Comparison of ENCODE assay signal across 1 cellular context in the genomic region with DNA sequence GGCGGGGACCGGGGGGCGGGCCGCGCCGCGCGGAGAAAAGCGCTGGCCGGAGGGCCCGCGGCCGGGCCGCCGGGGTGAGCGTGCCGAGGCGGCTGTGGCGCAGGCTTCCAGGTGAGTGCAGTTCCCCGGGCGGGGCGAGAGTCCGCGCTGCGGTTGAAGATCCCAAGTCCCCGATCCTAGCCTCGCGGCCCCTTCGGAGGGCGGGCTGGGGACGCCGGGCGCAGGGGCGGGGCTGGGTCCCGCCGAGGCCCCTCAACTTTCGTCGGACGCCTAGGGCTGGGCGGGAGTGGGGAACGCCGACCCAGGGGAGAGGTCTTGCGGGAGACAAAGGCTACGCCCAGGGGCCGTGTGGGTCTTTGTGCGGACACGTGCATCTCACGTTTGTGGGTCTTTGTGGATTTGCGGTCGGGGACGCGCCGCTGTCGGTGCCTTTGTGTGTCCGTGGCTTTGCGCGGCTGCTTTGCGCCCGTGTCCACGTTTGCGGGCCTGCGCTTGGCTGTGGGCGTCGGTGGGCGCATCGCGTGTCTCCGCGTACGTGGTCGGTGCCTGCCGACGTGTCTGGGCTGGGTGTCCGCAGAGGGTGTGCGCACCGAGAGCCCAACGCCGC.
TF ChIP-seq lines count a peak whose summit lies in the region.

A gene with protein sequence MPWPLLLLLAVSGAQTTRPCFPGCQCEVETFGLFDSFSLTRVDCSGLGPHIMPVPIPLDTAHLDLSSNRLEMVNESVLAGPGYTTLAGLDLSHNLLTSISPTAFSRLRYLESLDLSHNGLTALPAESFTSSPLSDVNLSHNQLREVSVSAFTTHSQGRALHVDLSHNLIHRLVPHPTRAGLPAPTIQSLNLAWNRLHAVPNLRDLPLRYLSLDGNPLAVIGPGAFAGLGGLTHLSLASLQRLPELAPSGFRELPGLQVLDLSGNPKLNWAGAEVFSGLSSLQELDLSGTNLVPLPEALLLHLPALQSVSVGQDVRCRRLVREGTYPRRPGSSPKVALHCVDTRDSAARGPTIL (plus strand): TSS at position 63 of the 607 bp plus-strand sequence. CDS start 12,261 bp downstream, outside the sequence.

TF ChIP-seq in HepG2, 621 proteins besides CTCF, POLR2A, EP300 and RAD21 (continued from another document and continues in another):
- TF ChIP-seq, protein P1, sequence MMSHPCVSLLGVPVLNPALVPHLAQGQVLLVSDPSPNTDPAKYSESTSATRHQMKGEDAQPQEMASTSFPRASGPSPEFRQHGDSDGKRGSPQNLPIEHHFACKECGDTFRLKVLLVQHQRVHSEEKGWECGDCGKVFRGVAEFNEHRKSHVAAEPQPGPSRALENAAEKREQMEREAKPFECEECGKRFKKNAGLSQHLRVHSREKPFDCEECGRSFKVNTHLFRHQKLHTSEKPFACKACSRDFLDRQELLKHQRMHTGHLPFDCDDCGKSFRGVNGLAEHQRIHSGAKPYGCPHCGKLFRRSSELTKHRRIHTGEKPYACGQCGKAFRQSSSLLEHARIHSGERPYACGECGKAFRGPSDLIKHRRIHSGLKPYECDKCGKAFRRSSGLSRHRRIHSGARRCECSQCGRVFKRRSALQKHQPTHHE (CRISPR knock-in tag; IDR thresholded peaks at IDR 0.05; ENCODE audit: borderline replicate concordance) = peak; percentile 31; the same call in 1 of the 2 replicates
- TF ChIP-seq NFE2L2 (IDR thresholded peaks at IDR 0.05; ENCODE audit: low read length) (no peak), SRSF4 (IDR thresholded peaks at IDR 0.05; ENCODE audit: low read depth, low read length, poor library complexity, severe bottlenecking) (no peak), ISL2 (CRISPR knock-in tag; IDR thresholded peaks at IDR 0.05) (no peak), ZNF232 (CRISPR knock-in tag; IDR thresholded peaks at IDR 0.05; ENCODE audit: borderline replicate concordance) (no peak), TBX2 (CRISPR knock-in tag; IDR thresholded peaks at IDR 0.05; ENCODE audit: borderline replicate concordance) (no peak), KLF6 (CRISPR knock-in tag; IDR thresholded peaks at IDR 0.05) (no peak), ZNF263 (CRISPR knock-in tag; IDR thresholded peaks at IDR 0.05) (no peak), ARNT2 (CRISPR knock-in tag; IDR thresholded peaks at IDR 0.05; ENCODE audit: low read depth) (peak; percentile 12; the same call in 1 of the 2 replicates), REXO4 (CRISPR knock-in tag; IDR thresholded peaks at IDR 0.05; ENCODE audit: borderline replicate concordance) (no peak), TAF15 (IDR thresholded peaks at IDR 0.05; ENCODE audit: low read depth, low read length, poor library complexity, severe bottlenecking) (no peak), ZNF589 (CRISPR knock-in tag; conservative IDR thresholded peaks at IDR 0.05) (peak; percentile 7; the same call in 1 of the 2 replicates), FOSL1 (CRISPR knock-in tag; IDR thresholded peaks at IDR 0.05; ENCODE audit: borderline replicate concordance) (0 out of 2 replicates have a peak, but pooled peaks have one; percentile 34), RARA (CRISPR knock-in tag; IDR thresholded peaks at IDR 0.05) (no peak), AKAP8 (CRISPR knock-in tag; IDR thresholded peaks at IDR 0.05) (no peak), NR3C1 (CRISPR knock-in tag; IDR thresholded peaks at IDR 0.05) (no peak), KMT2B (CRISPR knock-in tag; IDR thresholded peaks at IDR 0.05) (no peak), ZNF546 (CRISPR knock-in tag; conservative IDR thresholded peaks at IDR 0.05) (0 out of 2 replicates have a peak, but pooled peaks have one; percentile 54), HNRNPL (IDR thresholded peaks at IDR 0.05; ENCODE audit: low read depth, low read length) (no peak), KLF12 (CRISPR knock-in tag; IDR thresholded peaks at IDR 0.05; ENCODE audit: borderline replicate concordance) (no peak), RFXANK (CRISPR knock-in tag; IDR thresholded peaks at IDR 0.05) (no peak), ZNF737 (CRISPR knock-in tag; IDR thresholded peaks at IDR 0.05; ENCODE audit: borderline replicate concordance) (no peak), ZNF788 (CRISPR knock-in tag; IDR thresholded peaks at IDR 0.05; ENCODE audit: borderline replicate concordance) (no peak), NFRKB (IDR thresholded peaks at IDR 0.05) (no peak), SCMH1 (CRISPR knock-in tag; IDR thresholded peaks at IDR 0.05; ENCODE audit: borderline replicate concordance) (no peak), SP1 (IDR thresholded peaks at IDR 0.05) (no peak), SP1 (CRISPR knock-in tag; IDR thresholded peaks at IDR 0.05) (no peak), ZNF672 (CRISPR knock-in tag; IDR thresholded peaks at IDR 0.05) (no peak), JUND (CRISPR knock-in tag; IDR thresholded peaks at IDR 0.05) (no peak), THAP11 (CRISPR knock-in tag; IDR thresholded peaks at IDR 0.05) (no peak), PAWR (CRISPR knock-in tag; IDR thresholded peaks at IDR 0.05; ENCODE audit: borderline replicate concordance) (no peak), ZNF891 (CRISPR knock-in tag; IDR thresholded peaks at IDR 0.05) (no peak), GATAD1 (CRISPR knock-in tag; IDR thresholded peaks at IDR 0.05) (no peak), ZNF780A (CRISPR knock-in tag; IDR thresholded peaks at IDR 0.05) (no peak), MYC (CRISPR knock-in tag; IDR thresholded peaks at IDR 0.05; ENCODE audit: borderline replicate concordance) (peak; percentile 47; the same call in 1 of the 2 replicates)
- TF ChIP-seq, protein P2, sequence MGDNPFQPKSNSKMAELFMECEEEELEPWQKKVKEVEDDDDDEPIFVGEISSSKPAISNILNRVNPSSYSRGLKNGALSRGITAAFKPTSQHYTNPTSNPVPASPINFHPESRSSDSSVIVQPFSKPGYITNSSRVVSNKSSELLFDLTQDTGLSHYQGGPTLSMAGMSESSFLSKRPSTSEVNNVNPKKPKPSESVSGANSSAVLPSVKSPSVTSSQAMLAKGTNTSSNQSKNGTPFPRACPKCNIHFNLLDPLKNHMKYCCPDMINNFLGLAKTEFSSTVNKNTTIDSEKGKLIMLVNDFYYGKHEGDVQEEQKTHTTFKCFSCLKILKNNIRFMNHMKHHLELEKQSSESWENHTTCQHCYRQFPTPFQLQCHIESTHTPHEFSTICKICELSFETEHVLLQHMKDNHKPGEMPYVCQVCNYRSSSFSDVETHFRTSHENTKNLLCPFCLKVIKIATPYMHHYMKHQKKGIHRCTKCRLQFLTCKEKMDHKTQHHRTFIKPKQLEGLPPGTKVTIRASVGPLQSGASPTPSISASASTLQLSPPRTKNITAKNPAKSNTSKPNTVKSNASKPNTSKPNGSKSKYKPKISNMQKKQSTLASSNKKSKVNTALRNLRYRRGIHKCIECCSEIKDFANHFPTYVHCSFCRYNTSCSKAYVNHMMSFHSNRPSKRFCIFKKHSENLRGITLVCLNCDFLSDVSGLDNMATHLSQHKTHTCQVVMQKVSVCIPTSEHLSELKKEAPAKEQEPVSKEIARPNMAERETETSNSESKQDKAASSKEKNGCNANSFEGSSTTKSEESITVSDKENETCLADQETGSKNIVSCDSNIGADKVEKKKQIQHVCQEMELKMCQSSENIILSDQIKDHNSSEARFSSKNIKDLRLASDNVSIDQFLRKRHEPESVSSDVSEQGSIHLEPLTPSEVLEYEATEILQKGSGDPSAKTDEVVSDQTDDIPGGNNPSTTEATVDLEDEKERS (CRISPR knock-in tag; IDR thresholded peaks at IDR 0.05) = no peak
- TF ChIP-seq, protein P3, sequence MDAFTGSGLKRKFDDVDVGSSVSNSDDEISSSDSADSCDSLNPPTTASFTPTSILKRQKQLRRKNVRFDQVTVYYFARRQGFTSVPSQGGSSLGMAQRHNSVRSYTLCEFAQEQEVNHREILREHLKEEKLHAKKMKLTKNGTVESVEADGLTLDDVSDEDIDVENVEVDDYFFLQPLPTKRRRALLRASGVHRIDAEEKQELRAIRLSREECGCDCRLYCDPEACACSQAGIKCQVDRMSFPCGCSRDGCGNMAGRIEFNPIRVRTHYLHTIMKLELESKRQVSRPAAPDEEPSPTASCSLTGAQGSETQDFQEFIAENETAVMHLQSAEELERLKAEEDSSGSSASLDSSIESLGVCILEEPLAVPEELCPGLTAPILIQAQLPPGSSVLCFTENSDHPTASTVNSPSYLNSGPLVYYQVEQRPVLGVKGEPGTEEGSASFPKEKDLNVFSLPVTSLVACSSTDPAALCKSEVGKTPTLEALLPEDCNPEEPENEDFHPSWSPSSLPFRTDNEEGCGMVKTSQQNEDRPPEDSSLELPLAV (CRISPR knock-in tag; conservative IDR thresholded peaks at IDR 0.05; ENCODE audit: low read depth) = no peak
- TF ChIP-seq, protein P4, sequence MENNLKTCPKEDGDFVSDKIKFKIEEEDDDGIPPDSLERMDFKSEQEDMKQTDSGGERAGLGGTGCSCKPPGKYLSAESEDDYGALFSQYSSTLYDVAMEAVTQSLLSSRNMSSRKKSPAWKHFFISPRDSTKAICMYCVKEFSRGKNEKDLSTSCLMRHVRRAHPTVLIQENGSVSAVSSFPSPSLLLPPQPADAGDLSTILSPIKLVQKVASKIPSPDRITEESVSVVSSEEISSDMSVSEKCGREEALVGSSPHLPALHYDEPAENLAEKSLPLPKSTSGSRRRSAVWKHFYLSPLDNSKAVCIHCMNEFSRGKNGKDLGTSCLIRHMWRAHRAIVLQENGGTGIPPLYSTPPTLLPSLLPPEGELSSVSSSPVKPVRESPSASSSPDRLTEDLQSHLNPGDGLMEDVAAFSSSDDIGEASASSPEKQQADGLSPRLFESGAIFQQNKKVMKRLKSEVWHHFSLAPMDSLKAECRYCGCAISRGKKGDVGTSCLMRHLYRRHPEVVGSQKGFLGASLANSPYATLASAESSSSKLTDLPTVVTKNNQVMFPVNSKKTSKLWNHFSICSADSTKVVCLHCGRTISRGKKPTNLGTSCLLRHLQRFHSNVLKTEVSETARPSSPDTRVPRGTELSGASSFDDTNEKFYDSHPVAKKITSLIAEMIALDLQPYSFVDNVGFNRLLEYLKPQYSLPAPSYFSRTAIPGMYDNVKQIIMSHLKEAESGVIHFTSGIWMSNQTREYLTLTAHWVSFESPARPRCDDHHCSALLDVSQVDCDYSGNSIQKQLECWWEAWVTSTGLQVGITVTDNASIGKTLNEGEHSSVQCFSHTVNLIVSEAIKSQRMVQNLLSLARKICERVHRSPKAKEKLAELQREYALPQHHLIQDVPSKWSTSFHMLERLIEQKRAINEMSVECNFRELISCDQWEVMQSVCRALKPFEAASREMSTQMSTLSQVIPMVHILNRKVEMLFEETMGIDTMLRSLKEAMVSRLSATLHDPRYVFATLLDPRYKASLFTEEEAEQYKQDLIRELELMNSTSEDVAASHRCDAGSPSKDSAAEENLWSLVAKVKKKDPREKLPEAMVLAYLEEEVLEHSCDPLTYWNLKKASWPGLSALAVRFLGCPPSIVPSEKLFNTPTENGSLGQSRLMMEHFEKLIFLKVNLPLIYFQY (CRISPR knock-in tag; IDR thresholded peaks at IDR 0.05; ENCODE audit: borderline replicate concordance) = no peak
- TF ChIP-seq, protein P5, sequence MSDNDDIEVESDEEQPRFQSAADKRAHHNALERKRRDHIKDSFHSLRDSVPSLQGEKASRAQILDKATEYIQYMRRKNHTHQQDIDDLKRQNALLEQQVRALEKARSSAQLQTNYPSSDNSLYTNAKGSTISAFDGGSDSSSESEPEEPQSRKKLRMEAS (IDR thresholded peaks at IDR 0.05) = peak; percentile 36
- TF ChIP-seq, protein P6, sequence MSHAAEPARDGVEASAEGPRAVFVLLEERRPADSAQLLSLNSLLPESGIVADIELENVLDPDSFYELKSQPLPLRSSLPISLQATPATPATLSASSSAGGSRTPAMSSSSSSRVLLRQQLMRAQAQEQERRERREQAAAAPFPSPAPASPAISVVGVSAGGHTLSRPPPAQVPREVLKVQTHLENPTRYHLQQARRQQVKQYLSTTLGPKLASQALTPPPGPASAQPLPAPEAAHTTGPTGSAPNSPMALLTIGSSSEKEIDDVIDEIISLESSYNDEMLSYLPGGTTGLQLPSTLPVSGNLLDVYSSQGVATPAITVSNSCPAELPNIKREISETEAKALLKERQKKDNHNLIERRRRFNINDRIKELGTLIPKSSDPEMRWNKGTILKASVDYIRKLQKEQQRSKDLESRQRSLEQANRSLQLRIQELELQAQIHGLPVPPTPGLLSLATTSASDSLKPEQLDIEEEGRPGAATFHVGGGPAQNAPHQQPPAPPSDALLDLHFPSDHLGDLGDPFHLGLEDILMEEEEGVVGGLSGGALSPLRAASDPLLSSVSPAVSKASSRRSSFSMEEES (CRISPR knock-in tag; IDR thresholded peaks at IDR 0.05) = no peak
- TF ChIP-seq, protein P7, sequence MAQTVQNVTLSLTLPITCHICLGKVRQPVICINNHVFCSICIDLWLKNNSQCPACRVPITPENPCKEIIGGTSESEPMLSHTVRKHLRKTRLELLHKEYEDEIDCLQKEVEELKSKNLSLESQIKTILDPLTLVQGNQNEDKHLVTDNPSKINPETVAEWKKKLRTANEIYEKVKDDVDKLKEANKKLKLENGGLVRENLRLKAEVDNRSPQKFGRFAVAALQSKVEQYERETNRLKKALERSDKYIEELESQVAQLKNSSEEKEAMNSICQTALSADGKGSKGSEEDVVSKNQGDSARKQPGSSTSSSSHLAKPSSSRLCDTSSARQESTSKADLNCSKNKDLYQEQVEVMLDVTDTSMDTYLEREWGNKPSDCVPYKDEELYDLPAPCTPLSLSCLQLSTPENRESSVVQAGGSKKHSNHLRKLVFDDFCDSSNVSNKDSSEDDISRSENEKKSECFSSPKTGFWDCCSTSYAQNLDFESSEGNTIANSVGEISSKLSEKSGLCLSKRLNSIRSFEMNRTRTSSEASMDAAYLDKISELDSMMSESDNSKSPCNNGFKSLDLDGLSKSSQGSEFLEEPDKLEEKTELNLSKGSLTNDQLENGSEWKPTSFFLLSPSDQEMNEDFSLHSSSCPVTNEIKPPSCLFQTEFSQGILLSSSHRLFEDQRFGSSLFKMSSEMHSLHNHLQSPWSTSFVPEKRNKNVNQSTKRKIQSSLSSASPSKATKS (CRISPR knock-in tag; IDR thresholded peaks at IDR 0.05) = no peak
- TF ChIP-seq, protein P8, sequence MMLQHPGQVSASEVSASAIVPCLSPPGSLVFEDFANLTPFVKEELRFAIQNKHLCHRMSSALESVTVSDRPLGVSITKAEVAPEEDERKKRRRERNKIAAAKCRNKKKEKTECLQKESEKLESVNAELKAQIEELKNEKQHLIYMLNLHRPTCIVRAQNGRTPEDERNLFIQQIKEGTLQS (CRISPR knock-in tag; IDR thresholded peaks at IDR 0.05) = no peak; the same call in 1 of the 2 replicates
- TF ChIP-seq, protein P9, sequence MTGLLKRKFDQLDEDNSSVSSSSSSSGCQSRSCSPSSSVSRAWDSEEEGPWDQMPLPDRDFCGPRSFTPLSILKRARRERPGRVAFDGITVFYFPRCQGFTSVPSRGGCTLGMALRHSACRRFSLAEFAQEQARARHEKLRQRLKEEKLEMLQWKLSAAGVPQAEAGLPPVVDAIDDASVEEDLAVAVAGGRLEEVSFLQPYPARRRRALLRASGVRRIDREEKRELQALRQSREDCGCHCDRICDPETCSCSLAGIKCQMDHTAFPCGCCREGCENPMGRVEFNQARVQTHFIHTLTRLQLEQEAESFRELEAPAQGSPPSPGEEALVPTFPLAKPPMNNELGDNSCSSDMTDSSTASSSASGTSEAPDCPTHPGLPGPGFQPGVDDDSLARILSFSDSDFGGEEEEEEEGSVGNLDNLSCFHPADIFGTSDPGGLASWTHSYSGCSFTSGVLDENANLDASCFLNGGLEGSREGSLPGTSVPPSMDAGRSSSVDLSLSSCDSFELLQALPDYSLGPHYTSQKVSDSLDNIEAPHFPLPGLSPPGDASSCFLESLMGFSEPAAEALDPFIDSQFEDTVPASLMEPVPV (CRISPR knock-in tag; IDR thresholded peaks at IDR 0.05) = no peak
- TF ChIP-seq, protein P10, sequence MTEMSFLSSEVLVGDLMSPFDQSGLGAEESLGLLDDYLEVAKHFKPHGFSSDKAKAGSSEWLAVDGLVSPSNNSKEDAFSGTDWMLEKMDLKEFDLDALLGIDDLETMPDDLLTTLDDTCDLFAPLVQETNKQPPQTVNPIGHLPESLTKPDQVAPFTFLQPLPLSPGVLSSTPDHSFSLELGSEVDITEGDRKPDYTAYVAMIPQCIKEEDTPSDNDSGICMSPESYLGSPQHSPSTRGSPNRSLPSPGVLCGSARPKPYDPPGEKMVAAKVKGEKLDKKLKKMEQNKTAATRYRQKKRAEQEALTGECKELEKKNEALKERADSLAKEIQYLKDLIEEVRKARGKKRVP (CRISPR knock-in tag; IDR thresholded peaks at IDR 0.05) = no peak
